11 cellular contexts compared by ENCODE assay signal in the genomic region with DNA sequence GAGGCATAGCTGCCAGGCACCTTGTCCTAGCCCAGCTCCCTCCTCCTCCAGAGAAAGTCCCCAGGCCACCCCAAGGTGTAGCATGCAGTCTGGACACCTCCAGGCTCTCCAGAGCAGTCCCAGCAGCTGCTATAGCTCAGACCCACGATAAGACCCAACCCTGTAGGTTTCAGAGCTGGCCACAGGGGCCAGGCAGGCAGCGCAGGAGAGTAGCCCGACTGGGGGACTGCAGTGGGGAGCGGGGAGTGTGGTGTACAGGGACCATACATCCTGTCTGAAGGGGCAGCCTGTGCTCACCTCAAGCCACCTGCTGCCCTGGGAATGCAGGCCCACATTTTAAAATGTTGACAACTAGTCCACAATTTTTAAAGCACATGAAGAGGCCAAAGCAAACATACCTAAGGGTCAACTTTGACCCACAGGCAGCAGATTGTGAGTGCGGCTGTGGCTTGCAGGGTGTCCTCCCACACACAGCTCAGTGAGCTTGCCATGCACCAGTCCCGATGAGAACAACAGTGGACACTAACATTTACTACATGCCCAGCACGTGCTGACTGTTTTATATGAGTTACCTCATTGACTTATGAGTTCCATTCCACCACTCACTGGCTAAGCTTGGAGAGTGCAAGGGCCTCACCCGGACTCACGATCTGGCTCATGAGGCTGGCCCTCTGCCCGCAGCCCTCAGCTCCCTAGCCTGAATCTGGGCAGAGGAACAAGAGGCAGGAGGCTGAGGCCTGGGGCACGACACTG.
DNase-seq lines count a peak whose midpoint lies in the region; ATAC-seq and TF ChIP-seq lines count a peak whose summit lies in the region.
"Had no signal": no experiment of that assay in that cellular context is flagged by ENCODE, and none has a peak within 500 bp of the region (broad histone marks: within the 10 kb centered on the region; RNA-seq: fewer than 3 reads in every experiment).

No MANE protein-coding gene starts in this region.

- H3K27ac ChIP-seq in ascending aorta (peak overlapping the region; percentile 79 to 83), colonic mucosa (no peak overlapping the region)

- H3K9me3 Mint-ChIP-seq in activated T-helper 17 cell treated with anti-CD3 and anti-CD28 coated beads, Interleukin-2, amount 50 U/mL, for 72 hours: no peaks in the 10 kb centered on the region

- peak; percentile 76 for DNase-seq in EH (ENCODE audit: low read depth)
- DNase-seq in ascending aorta (ENCODE audit: low spot score in 2 of 2): peak; percentile 47 to 88
- DNase-seq in left ventricle myocardium superior: peak; percentile 91
- peak; percentile 70 for DNase-seq in sciatic nerve (ENCODE audit: low spot score)
- no peak for DNase-seq in colonic mucosa
- DNase-seq in NCI-H748 treated with DMSO at 0.1 percent for 48 hours (lab: John Stamatoyannopoulos, UW): no peak
- DNase-seq: activated gamma-delta T cell, mesendoderm, NCI-H1436 had no signal

- H3K9me3 ChIP-seq in ascending aorta (no peaks in the 10 kb centered on the region), colonic mucosa (no peaks in the 10 kb centered on the region)

- no peaks in the 10 kb centered on the region for H3K36me3 Mint-ChIP-seq in activated T-helper 17 cell treated with anti-CD3 and anti-CD28 coated beads, Interleukin-2, amount 50 U/mL, for 72 hours (ENCODE audit: low read depth)

- no peak overlapping the region for H3K9ac ChIP-seq in colonic mucosa (ENCODE audit: low read depth in 2 of 2, low read length in 2 of 2)

- no peaks in the 10 kb centered on the region for H3K27me3 ChIP-seq in ascending aorta
- no peaks in the 10 kb centered on the region for H3K27me3 ChIP-seq in colonic mucosa

- no peak overlapping the region for H3K27ac Mint-ChIP-seq in activated T-helper 17 cell treated with anti-CD3 and anti-CD28 coated beads, Interleukin-2, amount 50 U/mL, for 72 hours

- H3K4me3 Mint-ChIP-seq in activated T-helper 17 cell treated with anti-CD3 and anti-CD28 coated beads, Interleukin-2, amount 50 U/mL, for 72 hours: no peak overlapping the region

- TF ChIP-seq CTCF in ascending aorta (IDR thresholded peaks at IDR 0.05) (no peak), colonic mucosa (IDR thresholded peaks at IDR 0.05) (no peak)

- peak; percentile 82 for ATAC-seq in left ventricle myocardium superior
- peak; percentile 86 for ATAC-seq in sciatic nerve
- ATAC-seq in GM18519 (IDR thresholded peaks at IDR 0.05; ENCODE audit: low FRiP score, unreplicated experiment): no peak
- no peak for ATAC-seq in activated T-helper 17 cell treated with anti-CD3 and anti-CD28 coated beads, Interleukin-2, amount 50 U/mL, for 72 hours (replicated peaks)

- H3K36me3 ChIP-seq in ascending aorta (no peaks in the 10 kb centered on the region), colonic mucosa (no peaks in the 10 kb centered on the region)

- no peaks in the 10 kb centered on the region for H3K27me3 Mint-ChIP-seq in activated T-helper 17 cell treated with anti-CD3 and anti-CD28 coated beads, Interleukin-2, amount 50 U/mL, for 72 hours

- intact Hi-C loops in ascending aorta (cut with DNase I) (loop anchor here (10.0 kb wide), 1 partner anchor 310 kb away; no protein-coding TSS in a partner anchor), left ventricle myocardium superior (cut with micrococcal nuclease) (no loop called here), sciatic nerve (cut with DNase I) (no loop called here), colonic mucosa (cut with DNase I) (no loop called here)

- no peaks in the 10 kb centered on the region for H3K4me1 Mint-ChIP-seq in activated T-helper 17 cell treated with anti-CD3 and anti-CD28 coated beads, Interleukin-2, amount 50 U/mL, for 72 hours

- H3K4me1 ChIP-seq in ascending aorta (peaks cover 16 to 41% of the 10 kb centered on the region in 2 donors), colonic mucosa (peaks cover 16% of the 10 kb centered on the region)

- H3K4me3 ChIP-seq in ascending aorta (no peak overlapping the region), colonic mucosa (no peak overlapping the region)

Comparison
In these comparisons a context has a peak if more than half of its experiments do, and no peak if none do; other contexts are left out.
1. DNase-seq: peak in EH (single experiment), ascending aorta (2 of 2), left ventricle myocardium superior (single experiment) and sciatic nerve (single experiment); none in colonic mucosa (single experiment) and NCI-H748 treated with DMSO at 0.1 percent for 48 hours (single experiment).
2. ATAC-seq: peak in left ventricle myocardium superior (single experiment) and sciatic nerve (single experiment); none in GM18519 (single experiment) and activated T-helper 17 cell treated with anti-CD3 and anti-CD28 coated beads, Interleukin-2, amount 50 U/mL, for 72 hours (single experiment).